33 cellular contexts compared by ENCODE assay signal in the genomic region with DNA sequence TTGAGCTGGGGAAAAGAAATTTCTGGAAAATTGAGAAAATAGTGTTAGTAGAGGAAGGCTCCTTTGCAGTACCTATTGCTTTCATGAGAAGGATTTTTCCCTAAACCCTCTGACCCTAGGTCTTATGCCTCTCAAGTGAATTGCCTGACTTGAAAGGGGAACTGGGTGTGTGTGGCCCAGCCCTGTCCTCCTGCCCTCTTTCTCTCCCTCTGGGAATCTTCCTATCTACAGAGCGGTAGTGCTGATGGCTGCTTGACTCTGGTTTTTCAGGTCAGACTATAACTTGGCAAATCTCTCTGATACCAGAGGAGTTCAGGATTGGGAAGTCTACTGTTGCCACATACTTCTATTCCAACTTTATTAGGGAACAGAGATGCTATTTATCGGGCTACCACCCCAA. TPM values are rescaled to one million over a fixed set of nuclear protein-coding genes. Genes with fewer than 3 reads are reported as not detected.
"Had no signal": no experiment of that assay in that cellular context is flagged by ENCODE, and none has a peak within 500 bp of the region (broad histone marks: within the 10 kb centered on the region; RNA-seq: fewer than 3 reads in every experiment).

No MANE protein-coding gene starts in this region.

- H3K4me2 ChIP-seq: smooth muscle cell had no signal

- H3K4me1 Mint-ChIP-seq: immature natural killer cell; naive B cell; natural killer cell; stimulated activated memory B cell treated with anti-CD40 and anti-IgM and Interleukin-4, amounts not matched to agents 10 μg/mL and 1 μg/mL and 100 μg/mL, for 72 hours had no signal

- ATAC-seq: left colon; left lung; lower lobe of right lung; natural killer cell; pancreas; right cardiac atrium; stimulated activated memory B cell treated with anti-CD40 and anti-IgM and Interleukin-4, amounts not matched to agents 10 μg/mL and 1 μg/mL and 100 μg/mL, for 72 hours; stimulated activated naive CD8-positive, alpha-beta T cell treated with anti-CD3 and anti-CD28 coated beads, Interleukin-15, Interleukin-2, amounts not matched to agents 100 U/mL and 50 U/mL, for 24 hours; upper lobe of right lung had no signal

- H3K27me3 ChIP-seq: pancreas, tibial artery, upper lobe of right lung had no signal

- H3K4me3 ChIP-seq: left lung, lower lobe of right lung, pancreas, prostate gland, sigmoid colon, smooth muscle cell, stomach, thoracic aorta, tibial artery, upper lobe of right lung had no signal

- H3K9me3 Mint-ChIP-seq: immature natural killer cell; mesothelial cell of epicardium; naive B cell; natural killer cell; stimulated activated memory B cell treated with anti-CD40 and anti-IgM and Interleukin-4, amounts not matched to agents 10 μg/mL and 1 μg/mL and 100 μg/mL, for 72 hours had no signal

- H3K9me3 ChIP-seq: left lung, lower lobe of right lung, pancreas, prostate gland, sigmoid colon, stomach, thoracic aorta, tibial artery, upper lobe of right lung had no signal

- H3K36me3 ChIP-seq: left lung, lower lobe of right lung, pancreas, prostate gland, sigmoid colon, stomach, thoracic aorta, tibial artery, upper lobe of right lung had no signal

- H3K4me3 Mint-ChIP-seq: immature natural killer cell; mesothelial cell of epicardium; naive B cell; natural killer cell; stimulated activated memory B cell treated with anti-CD40 and anti-IgM and Interleukin-4, amounts not matched to agents 10 μg/mL and 1 μg/mL and 100 μg/mL, for 72 hours had no signal

- DNase-seq: hypothalamus; immature natural killer cell; kidney; left colon; left lung; lower lobe of right lung; mammary epithelial cell; mesendoderm; naive B cell; natural killer cell; nucleus accumbens; pancreas; posterior cingulate gyrus; retina; right cardiac atrium; sigmoid colon; stimulated activated CD4-positive, alpha-beta T cell treated with anti-CD3 and anti-CD28 coated beads, Interleukin-1b, Interleukin-23, amount 100 ng/mL, for 48 hours; stimulated activated CD4-positive, alpha-beta T cell treated with anti-CD3 and anti-CD28 coated beads, Interleukin-2, amount 100 ng/mL, for 48 hours; stimulated activated CD4-positive, alpha-beta T cell treated with anti-CD3 and anti-CD28 coated beads, Interleukin-4, amount 100 ng/mL, for 4 hours; stimulated activated CD8-positive, alpha-beta memory T cell treated with anti-CD3 and anti-CD28 coated beads, Interleukin-4, amount 100 ng/mL, for 48 hours; stimulated activated naive CD8-positive, alpha-beta T cell treated with anti-CD3 and anti-CD28 coated beads, Interleukin-15, Interleukin-2, amounts not matched to agents 100 U/mL and 50 U/mL, for 24 hours; stomach; tibial artery; upper lobe of right lung had no signal

- H3K4me1 ChIP-seq: left lung, lower lobe of right lung, pancreas, prostate gland, sigmoid colon, stomach, tibial artery, upper lobe of right lung had no signal

- H3K36me3 Mint-ChIP-seq: mesothelial cell of epicardium; naive B cell; natural killer cell; stimulated activated memory B cell treated with anti-CD40 and anti-IgM and Interleukin-4, amounts not matched to agents 10 μg/mL and 1 μg/mL and 100 μg/mL, for 72 hours had no signal

- H3K27ac Mint-ChIP-seq: immature natural killer cell; mesothelial cell of epicardium; naive B cell; natural killer cell; stimulated activated memory B cell treated with anti-CD40 and anti-IgM and Interleukin-4, amounts not matched to agents 10 μg/mL and 1 μg/mL and 100 μg/mL, for 72 hours had no signal

- H3K27ac ChIP-seq: left lung, lower lobe of right lung, pancreas, prostate gland, sigmoid colon, stomach, thoracic aorta, tibial artery, upper lobe of right lung had no signal

RNA-seq across cellular contexts. Expression of a gene that starts 19.2 kb away (rescaled TPM):
- total RNA-seq: natural killer cell had no signal
- polyA plus RNA-seq: immature natural killer cell, neural cell had no signal

RNA-seq across cellular contexts. Expression of a gene that starts 41.5 kb away (rescaled TPM):
- total RNA-seq: kidney, left colon, left lung, liver, lower lobe of right lung, mammary epithelial cell, mononuclear cell, natural killer cell, osteoblast, prostate gland, right cardiac atrium, thoracic aorta, upper lobe of right lung had no signal
- polyA plus RNA-seq: immature natural killer cell, liver, mammary epithelial cell, sigmoid colon had no signal
